In genomic region chr20:3622411-3622810, GRCh38 we compare ENCODE assay signal across 1 cellular context.
TF ChIP-seq lines count a peak whose summit lies in the region.

No MANE protein-coding gene starts in this region.

TF ChIP-seq in HepG2, 621 proteins besides CTCF, POLR2A, EP300 and RAD21 (continued from another document):
- TF ChIP-seq SOX13 (IDR thresholded peaks at IDR 0.05) (no peak), SOX13 (CRISPR knock-in tag; conservative IDR thresholded peaks at IDR 0.05 in 1 of 2, IDR thresholded peaks at IDR 0.05 in 1 of 2) (peak in 1 of 2 experiments; percentile 72; a peak in 2 of 4 replicates)
